Comparison of ENCODE assay signal across 9 cellular contexts in the genomic region with DNA sequence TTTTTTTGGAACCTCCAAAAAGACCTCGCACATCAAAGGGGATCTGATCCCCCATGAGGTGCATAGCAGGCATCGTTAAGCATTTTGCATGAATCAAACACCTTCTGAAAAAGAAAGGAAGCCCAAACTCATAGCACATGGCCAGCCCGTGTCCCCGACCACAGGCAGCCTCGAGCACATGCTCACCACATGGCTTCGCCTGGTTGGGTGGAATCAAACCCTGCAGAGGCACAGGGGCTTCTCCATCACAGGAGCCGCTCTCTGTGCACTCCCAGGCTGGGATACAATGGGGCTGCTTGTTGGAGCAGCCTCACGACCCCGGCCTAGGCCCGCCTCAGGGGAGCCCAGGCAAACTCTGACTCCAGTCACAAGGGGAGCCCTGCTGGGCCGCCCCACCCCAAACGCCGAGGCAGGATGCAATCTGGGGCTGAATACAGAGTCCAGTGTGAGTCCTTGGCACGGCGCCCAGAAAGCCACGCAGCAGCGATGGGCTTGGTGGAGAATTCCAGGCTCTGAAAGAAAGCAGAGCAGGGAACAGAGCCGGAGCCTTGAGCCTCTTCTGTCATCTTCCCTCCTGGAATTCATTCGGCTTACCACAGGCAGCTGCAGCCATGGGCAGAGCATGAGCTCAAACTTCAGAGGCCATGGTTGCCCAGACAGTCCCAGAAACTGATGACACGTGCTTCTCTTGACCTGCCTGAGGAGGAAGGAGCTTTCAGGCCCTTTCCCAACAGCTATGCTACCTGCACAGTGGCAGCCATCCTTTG.
DNase-seq lines count a peak whose midpoint lies in the region; ATAC-seq and TF ChIP-seq lines count a peak whose summit lies in the region.
"Had no signal": no experiment of that assay in that cellular context is flagged by ENCODE, and none has a peak within 500 bp of the region (broad histone marks: within the 10 kb centered on the region; RNA-seq: fewer than 3 reads in every experiment).

No MANE protein-coding gene starts in this region.

- no TSS peak for BruUV-seq in Caco-2 (replicated peaks; lab: Mats Ljungman, UMichigan)

- peaks cover 4% of the 10 kb centered on the region for H3K36me3 Mint-ChIP-seq in Caco-2 (ENCODE audit: insufficient read depth, unreplicated experiment)

- peaks cover 12% of the 10 kb centered on the region for H3K9me3 Mint-ChIP-seq in Caco-2 (ENCODE audit: unreplicated experiment)

- H3K27me3 Mint-ChIP-seq in Caco-2 (ENCODE audit: insufficient read depth, unreplicated experiment) = no peaks in the 10 kb centered on the region
- H3K27me3 Mint-ChIP-seq: stimulated activated naive CD8-positive, alpha-beta T cell treated with anti-CD3 and anti-CD28 coated beads, Interleukin-15, Interleukin-2, amounts not matched to agents 100 ng/mL and 50 ng/mL, for 24 hours had no signal

- no peaks in the 10 kb centered on the region for H3K27me3 ChIP-seq in Caco-2 (replicated peaks; ENCODE audit: control insufficient read depth, insufficient read depth, low read length)

- intact Hi-C loops in head of caudate nucleus (cut with DNase I) = no loop called here
- intact Hi-C loops in Caco-2 (cut with micrococcal nuclease; ENCODE audit: unreplicated experiment) = no loop called here

- 0 out of 2 replicates have a peak, but pooled peaks cover 2% of the 10 kb centered on the region for H3K9me3 ChIP-seq in Caco-2

- no peak overlapping the region for H3K27ac Mint-ChIP-seq in Caco-2 (ENCODE audit: unreplicated experiment)
- H3K27ac Mint-ChIP-seq: stimulated activated naive CD8-positive, alpha-beta T cell treated with anti-CD3 and anti-CD28 coated beads, Interleukin-15, Interleukin-2, amounts not matched to agents 100 ng/mL and 50 ng/mL, for 24 hours had no signal

- no peaks in the 10 kb centered on the region for H3K4me1 ChIP-seq in Caco-2

- no peak overlapping the region for H3K4me3 Mint-ChIP-seq in Caco-2 (ENCODE audit: unreplicated experiment)
- H3K4me3 Mint-ChIP-seq: stimulated activated naive CD8-positive, alpha-beta T cell treated with anti-CD3 and anti-CD28 coated beads, Interleukin-15, Interleukin-2, amounts not matched to agents 100 ng/mL and 50 ng/mL, for 24 hours had no signal

- no peaks in the 10 kb centered on the region for H3K36me3 ChIP-seq in Caco-2 (ENCODE audit: control insufficient read depth, insufficient read depth, low read length)

- H3K4me1 Mint-ChIP-seq in Caco-2 (ENCODE audit: low read depth, unreplicated experiment) = no peaks in the 10 kb centered on the region

- DNase-seq in DMS153 (lab: John Stamatoyannopoulos, UW) = peak; percentile 33
- DNase-seq in SK-N-DZ (ENCODE audit: low spot score) = peak; percentile 41
- peak; percentile 71 to 93 (median 85) for DNase-seq in head of caudate nucleus
- peak; percentile 90 for DNase-seq in pons (ENCODE audit: low spot score)
- no peak for DNase-seq in cerebellar nuclear complex (lab: John Stamatoyannopoulos, UW)
- no peak for DNase-seq in activated CD4-positive, alpha-beta T cell treated with anti-CD3 and anti-CD28 coated beads for 1 hour
- DNase-seq in Caco-2 = no peak

- no peak for TF ChIP-seq CTCF in Caco-2 (IDR thresholded peaks at IDR 0.05; ENCODE audit: insufficient read depth in 1 of 2, low read depth in 1 of 2, low read length in 1 of 2, severe bottlenecking in 1 of 2, unreplicated experiment in 1 of 2)

- H3K4me3 ChIP-seq in Caco-2 (ENCODE audit: low read depth, low read length) = no peak overlapping the region

- CTCF ChIA-PET in Caco-2 (lab: Charles Lee) = no interaction called here

- POLR2A ChIA-PET in Caco-2 (lab: Charles Lee) = no interaction called here

- ATAC-seq in HG03342 (IDR thresholded peaks at IDR 0.05; ENCODE audit: unreplicated experiment) = no peak

Comparison
In these comparisons a context has a peak if more than half of its experiments do, and no peak if none do; other contexts are left out.
1. DNase-seq: peak in DMS153 (single experiment), SK-N-DZ (single experiment), head of caudate nucleus (42 of 42) and pons (single experiment); none in cerebellar nuclear complex (0 of 2), activated CD4-positive, alpha-beta T cell treated with anti-CD3 and anti-CD28 coated beads for 1 hour (single experiment) and Caco-2 (0 of 2).